24 cellular contexts compared by ENCODE assay signal in genomic region chr16:56773531-56773930, GRCh38.
"Had no signal": no experiment of that assay in that cellular context is flagged by ENCODE, and none has a peak within 500 bp of the region (broad histone marks: within the 10 kb centered on the region; RNA-seq: fewer than 3 reads in every experiment).

No MANE protein-coding gene starts in this region.

- H3K27ac ChIP-seq: brain microvascular endothelial cell, esophagus muscularis mucosa, gastrocnemius medialis, neutrophil, parathyroid adenoma, right lobe of liver, thoracic aorta, vagina had no signal

- DNase-seq: activated CD4-positive, alpha-beta T cell treated with anti-CD3 and anti-CD28 coated beads, Interleukin-2, amount 50 U/mL, for 1 hour; activated CD4-positive, CD25-positive, alpha-beta regulatory T cell treated with anti-CD3 and anti-CD28 coated beads, Interleukin-2, amount 50 U/mL, for 72 hours; activated CD8-positive, alpha-beta T cell treated with anti-CD3 and anti-CD28 coated beads, Interleukin-2, amount 10 ng/mL, durations not matched to agents 7 days and 5 days; activated gamma-delta T cell treated with Interleukin-2 at 50 U/mL for 16 hours; aorta; brain microvascular endothelial cell; central memory CD4-positive, alpha-beta T cell; dermis blood vessel endothelial cell; effector CD8-positive, alpha-beta T cell; gastrocnemius medialis; hypothalamus; right lobe of liver; stimulated activated CD4-positive, alpha-beta T cell treated with anti-CD3 and anti-CD28 coated beads, Interleukin-2, amount 100 ng/mL, for 24 hours; stimulated activated naive B cell treated with anti-CD40 and anti-IgM and Interleukin-4, amounts not matched to agents 10 μg/mL and 1 μg/mL and 100 μg/mL, for 72 hours had no signal

- H3K27ac Mint-ChIP-seq: activated CD8-positive, alpha-beta T cell treated with anti-CD3 and anti-CD28 coated beads, Interleukin-2, amount 10 ng/mL, durations not matched to agents 7 days and 5 days; activated naive CD4-positive, alpha-beta T cell treated with anti-CD3 and anti-CD28 coated beads, Interleukin-2, amount 50 U/mL, for 72 hours; memory B cell; stimulated activated naive B cell treated with anti-CD40 and anti-IgM and Interleukin-4, amounts not matched to agents 10 μg/mL and 1 μg/mL and 100 μg/mL, for 72 hours; type B pancreatic cell had no signal

- H3K9me3 Mint-ChIP-seq: activated naive CD4-positive, alpha-beta T cell treated with anti-CD3 and anti-CD28 coated beads, Interleukin-2, amount 50 U/mL, for 72 hours; memory B cell; natural killer cell treated with Interleukin-12 subunit alpha and Interleukin-12 subunit beta and Interleukin-15 and Interleukin-18, amount 100 ng/mL, for 72 hours; stimulated activated naive B cell treated with anti-CD40 and anti-IgM and Interleukin-4, amounts not matched to agents 10 μg/mL and 1 μg/mL and 100 μg/mL, for 72 hours; type B pancreatic cell had no signal

- H2AFZ ChIP-seq: parathyroid adenoma had no signal

- H3K79me2 ChIP-seq: parathyroid adenoma had no signal

- H3K27me3 Mint-ChIP-seq: memory B cell; natural killer cell treated with Interleukin-12 subunit alpha and Interleukin-12 subunit beta and Interleukin-15 and Interleukin-18, amount 100 ng/mL, for 72 hours; stimulated activated naive B cell treated with anti-CD40 and anti-IgM and Interleukin-4, amounts not matched to agents 10 μg/mL and 1 μg/mL and 100 μg/mL, for 72 hours; type B pancreatic cell had no signal

- ATAC-seq: activated CD8-positive, alpha-beta T cell treated with anti-CD3 and anti-CD28 coated beads, Interleukin-2, amount 10 ng/mL, durations not matched to agents 7 days and 5 days; activated naive CD4-positive, alpha-beta T cell treated with anti-CD3 and anti-CD28 coated beads, Interleukin-2, amount 50 U/mL, for 72 hours; gastrocnemius medialis; natural killer cell treated with Interleukin-12 subunit alpha and Interleukin-12 subunit beta and Interleukin-15 and Interleukin-18, amount 100 ng/mL, for 72 hours; right lobe of liver; stimulated activated naive B cell treated with anti-CD40 and anti-IgM and Interleukin-4, amounts not matched to agents 10 μg/mL and 1 μg/mL and 100 μg/mL, for 72 hours had no signal

- H3K9me3 ChIP-seq: esophagus muscularis mucosa, gastrocnemius medialis, neutrophil, right lobe of liver, thoracic aorta, vagina had no signal

- H3K4me1 ChIP-seq: parathyroid adenoma had no signal

- H3K36me3 ChIP-seq: brain microvascular endothelial cell, esophagus muscularis mucosa, gastrocnemius medialis, neutrophil, right lobe of liver, thoracic aorta, vagina had no signal

- H3K4me3 ChIP-seq: esophagus muscularis mucosa, gastrocnemius medialis, right lobe of liver, skin epidermis, thoracic aorta, vagina had no signal

- H3K9ac ChIP-seq: parathyroid adenoma had no signal

- H3K4me3 Mint-ChIP-seq: activated CD8-positive, alpha-beta T cell treated with anti-CD3 and anti-CD28 coated beads, Interleukin-2, amount 10 ng/mL, durations not matched to agents 7 days and 5 days; memory B cell; natural killer cell treated with Interleukin-12 subunit alpha and Interleukin-12 subunit beta and Interleukin-15 and Interleukin-18, amount 100 ng/mL, for 72 hours; stimulated activated naive B cell treated with anti-CD40 and anti-IgM and Interleukin-4, amounts not matched to agents 10 μg/mL and 1 μg/mL and 100 μg/mL, for 72 hours; type B pancreatic cell had no signal

- H3K27me3 ChIP-seq: brain microvascular endothelial cell, esophagus muscularis mucosa, gastrocnemius medialis, neutrophil, right lobe of liver, vagina had no signal

- H3K36me3 Mint-ChIP-seq: activated naive CD4-positive, alpha-beta T cell treated with anti-CD3 and anti-CD28 coated beads, Interleukin-2, amount 50 U/mL, for 72 hours; natural killer cell treated with Interleukin-12 subunit alpha and Interleukin-12 subunit beta and Interleukin-15 and Interleukin-18, amount 100 ng/mL, for 72 hours; type B pancreatic cell had no signal
